In genomic region chr2:45699032-45699658, GRCh38 we compare ENCODE assay signal across 7 cellular contexts. TPM values are rescaled to one million over a fixed set of nuclear protein-coding genes. Genes with fewer than 3 reads are reported as not detected.
A peak's percentile ranks its signal among the peaks of the same experiment; 100 is the strongest.
DNase-seq lines count a peak whose midpoint lies in the region; ATAC-seq and TF ChIP-seq lines count a peak whose summit lies in the region.

No MANE protein-coding gene starts in this region.

- no peaks in the 10 kb centered on the region for H3K9me3 Mint-ChIP-seq in brain

- no peaks in the 10 kb centered on the region for H3K36me3 ChIP-seq in smooth muscle cell (ENCODE audit: low read depth)

- TF ChIP-seq POLR2A in lower leg skin (IDR thresholded peaks at IDR 0.05): no peak

- H3K27ac Mint-ChIP-seq in brain: peak overlapping the region in 4 of 5 experiments; percentile 4 to 91 (median 50)

- H3K4me3 Mint-ChIP-seq in brain: peak overlapping the region in 2 of 5 experiments; percentile 7 to 14

- H3K4me3 ChIP-seq in smooth muscle cell: no peak overlapping the region
- no peak overlapping the region for H3K4me3 ChIP-seq in lower leg skin (ENCODE audit: low read depth, poor library complexity, severe bottlenecking)

- whole genome bisulfite sequencing in smooth muscle cell (ENCODE audit: low lambda C conversion rate): 27% methylated on average over 7 of the region's 7 CpGs
- WGBS in lower leg skin, 2 donors: 84% methylated on average over 7 of the region's 7 CpGs

- H3K27me3 Mint-ChIP-seq in brain: no peaks in the 10 kb centered on the region

- peaks cover 10% of the 10 kb centered on the region for H3F3A ChIP-seq in smooth muscle cell (ENCODE audit: low read depth)

- no peak for TF ChIP-seq CTCF in brain (conservative IDR thresholded peaks at IDR 0.05)
- TF ChIP-seq CTCF in smooth muscle cell (IDR thresholded peaks at IDR 0.05; ENCODE audit: borderline replicate concordance, insufficient read depth, poor library complexity, severe bottlenecking): no peak
- no peak for TF ChIP-seq CTCF in lower leg skin (IDR thresholded peaks at IDR 0.05)

- H3K27me3 ChIP-seq in smooth muscle cell (ENCODE audit: low read depth): no peaks in the 10 kb centered on the region

- H3K36me3 Mint-ChIP-seq in brain: peaks cover 9% of the 10 kb centered on the region

- H3K4me2 ChIP-seq in smooth muscle cell: peak overlapping the region; percentile 60

- ATAC-seq in GM19023 (IDR thresholded peaks at IDR 0.05; ENCODE audit: unreplicated experiment): peak; percentile 70
- ATAC-seq in HG02970 (IDR thresholded peaks at IDR 0.05; ENCODE audit: low FRiP score, unreplicated experiment): peak; percentile 48

- DNase-seq in smooth muscle cell (lab: John Stamatoyannopoulos, UW; ENCODE audit: unreplicated experiment) (no peak), ureter (ENCODE audit: low spot score) (no peak), NCI-H748 treated with DMSO at 0.1 percent for 48 hours (lab: John Stamatoyannopoulos, UW) (no peak), lower leg skin (ENCODE audit: low spot score in 2 of 2) (no peak)

- H4K20me1 ChIP-seq in smooth muscle cell (ENCODE audit: low read depth): peaks cover 18% of the 10 kb centered on the region

- peak overlapping the region; percentile 44 for H3K9ac ChIP-seq in smooth muscle cell (ENCODE audit: low read depth)

- no peaks in the 10 kb centered on the region for H3K9me3 ChIP-seq in smooth muscle cell (replicated peaks; ENCODE audit: low read depth)

- peaks cover 17% of the 10 kb centered on the region for H3K4me1 ChIP-seq in smooth muscle cell (ENCODE audit: low read depth)

- H3K4me1 Mint-ChIP-seq in brain: peaks cover 28% of the 10 kb centered on the region

- no peak overlapping the region for H2AFZ ChIP-seq in smooth muscle cell (ENCODE audit: low read depth)

- intact Hi-C loops in lower leg skin (cut with DNase I; ENCODE audit: low total_unique reads): no loop called here

- H3K79me2 ChIP-seq in smooth muscle cell (ENCODE audit: low read depth): peaks cover 70% of the 10 kb centered on the region

- H3K27ac ChIP-seq in smooth muscle cell (ENCODE audit: low read depth): peak overlapping the region; percentile 90

RNA-seq across cellular contexts. Expression of gene PRKCE, which starts 47.7 kb away (rescaled TPM):
- 6.0 TPM for polyA plus RNA-seq in brain (ENCODE audit: insufficient read depth, low read depth, low replicate concordance)
- total RNA-seq in smooth muscle cell: 16.2 and 20.6 TPM in 2 replicates
- polyA plus RNA-seq in smooth muscle cell: 25.4 and 29.1 TPM in 2 replicates
- total RNA-seq in ureter: 54.3 TPM
- total RNA-seq in lower leg skin: 10 to 100 TPM in 1 of 4 donors, 1 to 10 TPM in 3; 3.5 to 10.3 (median 6.1) TPM
